Comparison of ENCODE assay signal across 1 cellular context in the genomic region with DNA sequence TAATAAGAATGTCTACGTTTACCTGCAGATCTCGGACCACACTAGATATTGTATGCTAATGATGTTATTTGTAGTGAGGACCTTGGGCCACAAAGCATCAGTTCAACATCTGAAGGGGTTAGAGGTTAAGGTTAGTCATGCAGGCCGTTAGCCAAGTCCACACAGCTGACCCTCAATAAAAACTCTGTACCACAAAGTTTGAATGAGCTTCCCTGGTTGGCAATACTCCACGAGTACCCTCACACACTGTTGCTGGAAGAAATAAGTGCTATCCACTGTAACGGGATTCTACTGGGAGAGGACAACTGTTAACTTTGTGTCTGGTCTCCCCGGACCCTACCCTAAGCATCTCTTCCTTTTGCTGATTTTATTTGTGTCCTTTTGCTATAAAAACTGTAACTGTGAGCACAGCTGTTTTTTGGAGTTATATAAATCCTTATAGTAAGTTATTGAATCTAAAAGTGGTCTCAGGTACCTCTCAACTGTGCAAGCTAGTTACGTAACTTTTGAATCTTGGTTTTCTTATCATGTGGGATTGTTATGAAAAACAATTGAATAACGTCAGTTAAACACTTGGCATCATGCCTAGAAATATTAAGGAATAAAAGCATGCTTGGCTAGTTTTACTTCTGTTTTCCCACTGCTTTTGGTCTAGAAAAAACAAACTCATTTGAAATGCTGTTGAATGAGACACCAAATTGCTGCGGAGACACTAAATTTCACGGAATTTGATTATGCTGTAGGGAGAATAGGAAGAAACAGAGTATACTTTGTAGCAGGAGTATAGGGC.
TF ChIP-seq lines count a peak whose summit lies in the region.

No MANE protein-coding gene starts in this region.

TF ChIP-seq in Ishikawa, 13 proteins besides CTCF, POLR2A, EP300 and RAD21 (continued from another document):
- TF ChIP-seq, protein P1, sequence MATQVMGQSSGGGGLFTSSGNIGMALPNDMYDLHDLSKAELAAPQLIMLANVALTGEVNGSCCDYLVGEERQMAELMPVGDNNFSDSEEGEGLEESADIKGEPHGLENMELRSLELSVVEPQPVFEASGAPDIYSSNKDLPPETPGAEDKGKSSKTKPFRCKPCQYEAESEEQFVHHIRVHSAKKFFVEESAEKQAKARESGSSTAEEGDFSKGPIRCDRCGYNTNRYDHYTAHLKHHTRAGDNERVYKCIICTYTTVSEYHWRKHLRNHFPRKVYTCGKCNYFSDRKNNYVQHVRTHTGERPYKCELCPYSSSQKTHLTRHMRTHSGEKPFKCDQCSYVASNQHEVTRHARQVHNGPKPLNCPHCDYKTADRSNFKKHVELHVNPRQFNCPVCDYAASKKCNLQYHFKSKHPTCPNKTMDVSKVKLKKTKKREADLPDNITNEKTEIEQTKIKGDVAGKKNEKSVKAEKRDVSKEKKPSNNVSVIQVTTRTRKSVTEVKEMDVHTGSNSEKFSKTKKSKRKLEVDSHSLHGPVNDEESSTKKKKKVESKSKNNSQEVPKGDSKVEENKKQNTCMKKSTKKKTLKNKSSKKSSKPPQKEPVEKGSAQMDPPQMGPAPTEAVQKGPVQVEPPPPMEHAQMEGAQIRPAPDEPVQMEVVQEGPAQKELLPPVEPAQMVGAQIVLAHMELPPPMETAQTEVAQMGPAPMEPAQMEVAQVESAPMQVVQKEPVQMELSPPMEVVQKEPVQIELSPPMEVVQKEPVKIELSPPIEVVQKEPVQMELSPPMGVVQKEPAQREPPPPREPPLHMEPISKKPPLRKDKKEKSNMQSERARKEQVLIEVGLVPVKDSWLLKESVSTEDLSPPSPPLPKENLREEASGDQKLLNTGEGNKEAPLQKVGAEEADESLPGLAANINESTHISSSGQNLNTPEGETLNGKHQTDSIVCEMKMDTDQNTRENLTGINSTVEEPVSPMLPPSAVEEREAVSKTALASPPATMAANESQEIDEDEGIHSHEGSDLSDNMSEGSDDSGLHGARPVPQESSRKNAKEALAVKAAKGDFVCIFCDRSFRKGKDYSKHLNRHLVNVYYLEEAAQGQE (IDR thresholded peaks at IDR 0.05; ENCODE audit: low read depth) = no peak
- no peak for TF ChIP-seq EGR1 (IDR thresholded peaks at IDR 0.05)
